8 cellular contexts compared by ENCODE assay signal in genomic region chr19:15330801-15331418, GRCh38. TPM values are rescaled to one million over a fixed set of nuclear protein-coding genes. Genes with fewer than 3 reads are reported as not detected.
A peak's percentile ranks its signal among the peaks of the same experiment; 100 is the strongest.
DNase-seq lines count a peak whose midpoint lies in the region; ATAC-seq and TF ChIP-seq lines count a peak whose summit lies in the region.

No MANE protein-coding gene starts in this region.

- H3K4me3 ChIP-seq in AG04450 (ENCODE audit: low read depth, low read length) = peak overlapping the region; percentile 90
- H3K4me3 ChIP-seq in right cardiac atrium (ENCODE audit: low read length) = peak overlapping the region; percentile 94
- H3K4me3 ChIP-seq in sigmoid colon = peak overlapping the region; percentile 86 to 94 (median 88)

- intact Hi-C loops in activated T-helper 1 cell treated with anti-CD3 and anti-CD28 coated beads, Interleukin-12 subunit alpha, Interleukin-12 subunit beta, Interleukin-2, Interleukin-4 antibody, amounts not matched to agents 30 ng/mL and 10 ng/mL and 1 ng/mL, durations not matched to agents 14 hours and 24 hours and 36 hours (cut with micrococcal nuclease) = loop anchor here (1.0 to 2.0 kb wide), 4 partner anchors 30 to 225 kb away; partner anchors contain the start of gene AKAP8
- intact Hi-C loops in right cardiac atrium (cut with DNase I) (loop anchor here in 2 of 4 donors (10.0 kb wide), 1 partner anchor 66 kb away; no protein-coding TSS in a partner anchor), sigmoid colon (cut with DNase I) (loop anchor here (2.0 to 5.0 kb wide), 5 partner anchors 34 to 121 kb away; partner anchors contain the start of genes AKAP8 and AKAP8L)

- no peak for TF ChIP-seq POLR2A in sigmoid colon (IDR thresholded peaks at IDR 0.05)

- peak overlapping the region; percentile 98 for H3K4me3 Mint-ChIP-seq in activated T-helper 1 cell treated with anti-CD3 and anti-CD28 coated beads, Interleukin-12 subunit alpha, Interleukin-12 subunit beta, Interleukin-2, Interleukin-4 antibody, amounts not matched to agents 30 ng/mL and 10 ng/mL and 1 ng/mL, durations not matched to agents 14 hours and 24 hours and 36 hours

- H3K27ac ChIP-seq in AG04450 (ENCODE audit: low read depth, low read length) = peak overlapping the region; percentile 93
- peak overlapping the region; percentile 89 for H3K27ac ChIP-seq in right cardiac atrium (ENCODE audit: low read length)
- H3K27ac ChIP-seq in sigmoid colon = peak overlapping the region; percentile 91 to 97 (median 96)

- no peaks in the 10 kb centered on the region; the same call in 1 of the 2 replicates for H3K9me3 ChIP-seq in AG04450 (ENCODE audit: control insufficient read depth, insufficient read depth, low read length)
- H3K9me3 ChIP-seq in right cardiac atrium (ENCODE audit: control insufficient read depth, low read length) = no peaks in the 10 kb centered on the region
- H3K9me3 ChIP-seq in sigmoid colon = no peaks in the 10 kb centered on the region

- peaks cover 9% of the 10 kb centered on the region for H3K4me1 ChIP-seq in right cardiac atrium (ENCODE audit: control insufficient read depth, insufficient read depth, low read length)
- H3K4me1 ChIP-seq in sigmoid colon = peaks cover 0 to 63% (median 60%) of the 10 kb centered on the region in 4 donors

- peak; percentile 64 for DNase-seq in AG04450 (ENCODE audit: low read depth, low spot score)
- DNase-seq in HCEC 1CT = peak; percentile 70
- no peak for DNase-seq in activated T-helper 1 cell treated with anti-CD3 and anti-CD28 coated beads, Interleukin-12 subunit alpha, Interleukin-12 subunit beta, Interleukin-2, Interleukin-4 antibody, amounts not matched to agents 30 ng/mL and 10 ng/mL and 1 ng/mL, durations not matched to agents 14 hours and 24 hours and 36 hours (ENCODE audit: low spot score)
- peak in 1 of 3 donors; percentile 5 for DNase-seq in right cardiac atrium
- DNase-seq in sigmoid colon = no peak
- DNase-seq in SIG-M5 treated with dmso at 0.1 percent for 504 hours (lab: John Stamatoyannopoulos, UW; ENCODE audit: unreplicated experiment) = no peak
- no peak for DNase-seq in NCI-H1092 (lab: John Stamatoyannopoulos, UW)

- POLR2A ChIA-PET in AG04450 (lab: Yijun Ruan, JAX) = interaction anchor here (0.6 to 1.0 kb wide), 2 partner anchors 13 to 63 kb away, joined by 5 read pairs; no protein-coding TSS in a partner anchor

- peak overlapping the region; percentile 98 for H3K27ac Mint-ChIP-seq in activated T-helper 1 cell treated with anti-CD3 and anti-CD28 coated beads, Interleukin-12 subunit alpha, Interleukin-12 subunit beta, Interleukin-2, Interleukin-4 antibody, amounts not matched to agents 30 ng/mL and 10 ng/mL and 1 ng/mL, durations not matched to agents 14 hours and 24 hours and 36 hours

- peaks cover 10% of the 10 kb centered on the region for H3K36me3 Mint-ChIP-seq in activated T-helper 1 cell treated with anti-CD3 and anti-CD28 coated beads, Interleukin-12 subunit alpha, Interleukin-12 subunit beta, Interleukin-2, Interleukin-4 antibody, amounts not matched to agents 30 ng/mL and 10 ng/mL and 1 ng/mL, durations not matched to agents 14 hours and 24 hours and 36 hours (ENCODE audit: low read depth)

- no peak for TF ChIP-seq EP300 in sigmoid colon (IDR thresholded peaks at IDR 0.05)

- CTCF ChIA-PET in AG04450 (lab: Charles Lee) = interaction anchor here (1.0 to 1.2 kb wide), 2 partner anchors 33 to 154 kb away, joined by 3 to 4 read pairs; no protein-coding TSS in a partner anchor

- no peaks in the 10 kb centered on the region for H3K36me3 ChIP-seq in sigmoid colon

- H3K9me3 Mint-ChIP-seq in activated T-helper 1 cell treated with anti-CD3 and anti-CD28 coated beads, Interleukin-12 subunit alpha, Interleukin-12 subunit beta, Interleukin-2, Interleukin-4 antibody, amounts not matched to agents 30 ng/mL and 10 ng/mL and 1 ng/mL, durations not matched to agents 14 hours and 24 hours and 36 hours = no peaks in the 10 kb centered on the region

- WGBS in right cardiac atrium = 8% methylated on average over 17 of the region's 17 CpGs
- 4 to 5% methylated on average over 17 of the region's 17 CpGs for WGBS in sigmoid colon, 2 donors

- H3K27me3 Mint-ChIP-seq in activated T-helper 1 cell treated with anti-CD3 and anti-CD28 coated beads, Interleukin-12 subunit alpha, Interleukin-12 subunit beta, Interleukin-2, Interleukin-4 antibody, amounts not matched to agents 30 ng/mL and 10 ng/mL and 1 ng/mL, durations not matched to agents 14 hours and 24 hours and 36 hours (ENCODE audit: insufficient read depth) = no peaks in the 10 kb centered on the region

- ATAC-seq in right cardiac atrium (peak in 1 of 2 donors; percentile 55), GM21576 (IDR thresholded peaks at IDR 0.05; ENCODE audit: unreplicated experiment) (no peak)

- TF ChIP-seq CTCF in AG04450 (IDR thresholded peaks at IDR 0.05; ENCODE audit: low read depth, low read length) = no peak
- TF ChIP-seq CTCF in sigmoid colon (IDR thresholded peaks at IDR 0.05) = no peak

- H3K4me1 Mint-ChIP-seq in activated T-helper 1 cell treated with anti-CD3 and anti-CD28 coated beads, Interleukin-12 subunit alpha, Interleukin-12 subunit beta, Interleukin-2, Interleukin-4 antibody, amounts not matched to agents 30 ng/mL and 10 ng/mL and 1 ng/mL, durations not matched to agents 14 hours and 24 hours and 36 hours (ENCODE audit: low read depth) = peaks cover 47% of the 10 kb centered on the region

- H3K27me3 ChIP-seq in AG04450 (ENCODE audit: control insufficient read depth, insufficient read depth, low read length) = no peaks in the 10 kb centered on the region
- H3K27me3 ChIP-seq in right cardiac atrium (ENCODE audit: control insufficient read depth, insufficient read depth) = no peaks in the 10 kb centered on the region
- H3K27me3 ChIP-seq in sigmoid colon = no peaks in the 10 kb centered on the region

RNA-seq across cellular contexts. Expression of gene BRD4, which starts 1.4 kb away (rescaled TPM):
- 7.8 and 11.5 TPM in 2 replicates for polyA plus RNA-seq in AG04450 (2011; rRNA removed)
- 29.6 and 47.3 TPM in 2 replicates for polyA minus RNA-seq in AG04450 (2011; rRNA and poly(A)+ RNA removed)
- 122 and 129 TPM in 2 replicates for total RNA-seq in activated T-helper 1 cell treated with anti-CD3 and anti-CD28 coated beads, Interleukin-12 subunit alpha, Interleukin-12 subunit beta, Interleukin-2, Interleukin-4 antibody, amounts not matched to agents 30 ng/mL and 10 ng/mL and 1 ng/mL, durations not matched to agents 14 hours and 24 hours and 36 hours
- total RNA-seq in right cardiac atrium = 10 to 100 TPM; 51.1 to 62.8 (median 59.2) TPM
- polyA plus RNA-seq in right cardiac atrium = 29.6 TPM
- total RNA-seq in sigmoid colon = 10 to 100 TPM; 15.0 to 43.8 (median 21.4) TPM
- polyA plus RNA-seq in sigmoid colon = 10 to 100 TPM in 2 of 3 donors, 1 to 10 TPM in 1; 9.0 to 42.1 (median 13.6) TPM

RNA-seq across cellular contexts. Expression of gene AKAP8, which starts 48.7 kb away (rescaled TPM):
- polyA plus RNA-seq in AG04450 (2011; rRNA removed) = 11.7 and 12.4 TPM in 2 replicates
- 7.6 and 9.5 TPM in 2 replicates for polyA minus RNA-seq in AG04450 (2011; rRNA and poly(A)+ RNA removed)
- total RNA-seq in activated T-helper 1 cell treated with anti-CD3 and anti-CD28 coated beads, Interleukin-12 subunit alpha, Interleukin-12 subunit beta, Interleukin-2, Interleukin-4 antibody, amounts not matched to agents 30 ng/mL and 10 ng/mL and 1 ng/mL, durations not matched to agents 14 hours and 24 hours and 36 hours = 52.7 and 57.5 TPM in 2 replicates
- 10 to 100 TPM; 17.1 to 24.9 (median 21.4) TPM for total RNA-seq in right cardiac atrium
- polyA plus RNA-seq in right cardiac atrium = 9.3 TPM
- 10 to 100 TPM; 15.0 to 43.8 (median 21.4) TPM for total RNA-seq in sigmoid colon
- 10 to 100 TPM; 11.4 to 19.8 (median 11.6) TPM for polyA plus RNA-seq in sigmoid colon

Comparison
In these comparisons a context has a peak if more than half of its experiments do, and no peak if none do; other contexts are left out.
1. DNase-seq: peak in AG04450 (single experiment) and HCEC 1CT (single experiment); none in activated T-helper 1 cell treated with anti-CD3 and anti-CD28 coated beads, Interleukin-12 subunit alpha, Interleukin-12 subunit beta, Interleukin-2, Interleukin-4 antibody, amounts not matched to agents 30 ng/mL and 10 ng/mL and 1 ng/mL, durations not matched to agents 14 hours and 24 hours and 36 hours (single experiment), sigmoid colon (single experiment), SIG-M5 treated with dmso at 0.1 percent for 504 hours (single experiment) and NCI-H1092 (single experiment).
2. Peak in every context shown above with its lines, with median percentiles within 50 percentile points of each other: H3K27ac ChIP-seq and H3K4me3 ChIP-seq.